Comparison of ENCODE assay signal across 8 cellular contexts in the genomic region with DNA sequence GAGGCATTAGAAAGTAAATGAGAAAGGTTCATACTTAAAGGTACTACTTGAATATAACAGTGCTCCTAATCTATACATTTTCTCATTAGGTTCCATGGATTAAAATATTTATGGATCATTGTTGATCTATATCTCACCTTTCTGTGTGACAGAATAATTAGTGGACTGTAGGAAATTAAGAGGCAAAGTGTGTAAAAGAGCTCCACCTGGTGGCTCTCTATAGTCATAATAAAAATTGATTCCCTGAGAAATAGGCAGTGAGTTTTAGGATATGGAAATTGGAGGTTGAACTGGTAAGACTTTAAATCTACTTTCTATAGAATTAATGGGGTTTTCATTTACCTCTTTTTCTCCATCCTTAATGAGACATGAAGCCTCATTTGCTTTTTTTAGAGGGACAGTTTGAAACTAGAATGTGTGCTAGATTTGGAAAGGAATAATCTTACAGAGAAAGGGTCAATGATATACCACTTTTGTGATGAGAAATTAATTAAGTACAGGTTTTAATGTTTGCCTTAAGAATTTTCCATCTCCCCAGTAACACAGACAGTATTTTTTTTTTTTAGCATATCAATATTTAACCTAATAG. TPM values are rescaled to one million over a fixed set of nuclear protein-coding genes. Genes with fewer than 3 reads are reported as not detected.
DNase-seq lines count a peak whose midpoint lies in the region; ATAC-seq, FAIRE-seq and TF ChIP-seq lines count a peak whose summit lies in the region.

No MANE protein-coding gene starts in this region.

- H3K27me3 Mint-ChIP-seq in activated T-cell treated with anti-CD3 and anti-CD28 coated beads, Interleukin-2, amount 50 U/mL, for 24 hours: no peaks in the 10 kb centered on the region
- H3K27me3 Mint-ChIP-seq in activated T-cell treated with anti-CD3 and anti-CD28 coated beads, Interleukin-2, amount 50 U/mL, for 4 hours (ENCODE audit: low read depth): no peaks in the 10 kb centered on the region

- peaks cover 52% of the 10 kb centered on the region for H3K36me3 Mint-ChIP-seq in activated T-cell treated with anti-CD3 and anti-CD28 coated beads, Interleukin-2, amount 50 U/mL, for 24 hours (ENCODE audit: low read depth)
- peaks cover 46% of the 10 kb centered on the region for H3K36me3 Mint-ChIP-seq in activated T-cell treated with anti-CD3 and anti-CD28 coated beads, Interleukin-2, amount 50 U/mL, for 4 hours (ENCODE audit: insufficient read depth)

- DNase-seq in activated T-cell treated with anti-CD3 and anti-CD28 coated beads, Interleukin-2, amount 50 U/mL, for 24 hours: no peak
- DNase-seq in activated T-cell treated with anti-CD3 and anti-CD28 coated beads, Interleukin-2, amount 50 U/mL, for 4 hours: no peak
- DNase-seq in RCC 7860 (ENCODE audit: low spot score) (no peak), fibroblast of mammary gland (ENCODE audit: low read depth) (peak; percentile 32), spleen (no peak), middle frontal gyrus (ENCODE audit: extremely low spot score, low spot score) (no peak)

- peak overlapping the region in 1 of 8 donors; percentile 7 for H3K27ac ChIP-seq in spleen

- TF ChIP-seq POLR2A in spleen (IDR thresholded peaks at IDR 0.05): no peak

- intact Hi-C loops in spleen (cut with DNase I; ENCODE audit: low total_unique reads): no loop called here

- FAIRE-seq in RCC 7860 (lab: Jason Lieb, UNC): peak; percentile 57

- no peaks in the 10 kb centered on the region for H3K27me3 ChIP-seq in spleen (replicated peaks in 1 of 7)

- ATAC-seq in activated T-cell treated with anti-CD3 and anti-CD28 coated beads, Interleukin-2, amount 50 U/mL, for 4 hours: no peak
- ATAC-seq in HG02840 (IDR thresholded peaks at IDR 0.05; ENCODE audit: low FRiP score, unreplicated experiment): peak; percentile 65
- ATAC-seq in HG03571 (IDR thresholded peaks at IDR 0.05; ENCODE audit: unreplicated experiment): no peak

- no peak overlapping the region for H3K4me3 Mint-ChIP-seq in activated T-cell treated with anti-CD3 and anti-CD28 coated beads, Interleukin-2, amount 50 U/mL, for 24 hours
- no peak overlapping the region for H3K4me3 Mint-ChIP-seq in activated T-cell treated with anti-CD3 and anti-CD28 coated beads, Interleukin-2, amount 50 U/mL, for 4 hours

- H3K4me1 ChIP-seq in spleen: peaks cover 0 to 20% (median 5%) of the 10 kb centered on the region in 6 donors

- H3K4me3 ChIP-seq in fibroblast of mammary gland (ENCODE audit: control insufficient read depth, low read depth, low read length) (no peak overlapping the region), spleen (no peak overlapping the region)

- no peaks in the 10 kb centered on the region for H3K9me3 Mint-ChIP-seq in activated T-cell treated with anti-CD3 and anti-CD28 coated beads, Interleukin-2, amount 50 U/mL, for 24 hours
- no peaks in the 10 kb centered on the region for H3K9me3 Mint-ChIP-seq in activated T-cell treated with anti-CD3 and anti-CD28 coated beads, Interleukin-2, amount 50 U/mL, for 4 hours

- peaks cover 8% of the 10 kb centered on the region for H3K4me1 Mint-ChIP-seq in activated T-cell treated with anti-CD3 and anti-CD28 coated beads, Interleukin-2, amount 50 U/mL, for 24 hours (ENCODE audit: low read depth)
- H3K4me1 Mint-ChIP-seq in activated T-cell treated with anti-CD3 and anti-CD28 coated beads, Interleukin-2, amount 50 U/mL, for 4 hours (ENCODE audit: low read depth): peaks cover 6% of the 10 kb centered on the region

- peak; percentile 69 for TF ChIP-seq CTCF in fibroblast of mammary gland (conservative IDR thresholded peaks at IDR 0.05; ENCODE audit: control insufficient read depth, insufficient read depth, low read depth, low read length)
- peak; percentile 4 to 73 (median 55) for TF ChIP-seq CTCF in spleen (IDR thresholded peaks at IDR 0.05 in 8 of 11, conservative IDR thresholded peaks at IDR 0.05 in 3 of 11)

- peak overlapping the region; percentile 53 for H3K27ac Mint-ChIP-seq in activated T-cell treated with anti-CD3 and anti-CD28 coated beads, Interleukin-2, amount 50 U/mL, for 24 hours

- H3K9me3 ChIP-seq in spleen: no peaks in the 10 kb centered on the region

- peaks cover 3 to 100% (median 71%) of the 10 kb centered on the region in 6 donors for H3K36me3 ChIP-seq in spleen

RNA-seq across cellular contexts. Expression of gene DERA, which starts 11.8 kb away (rescaled TPM):
- total RNA-seq in activated T-cell treated with anti-CD3 and anti-CD28 coated beads, Interleukin-2, amount 50 U/mL, for 4 hours: 10 to 100 TPM in 1 of 3 donors, 1 to 10 TPM in 2; 6.8 to 10.4 (median 7.0) TPM
- 10 to 100 TPM; 21.5 to 35.4 (median 28.1) TPM for total RNA-seq in spleen
- 10 to 100 TPM; 14.5 to 22.0 (median 20.3) TPM for polyA plus RNA-seq in spleen

RNA-seq across cellular contexts. Expression of gene STRAP, which starts 17.2 kb away (rescaled TPM):
- total RNA-seq in activated T-cell treated with anti-CD3 and anti-CD28 coated beads, Interleukin-2, amount 50 U/mL, for 4 hours: 100 to 1,000 TPM; 209 to 233 (median 217) TPM
- total RNA-seq in spleen: 10 to 100 TPM; 41.9 to 60.0 (median 56.0) TPM
- 10 to 100 TPM; 55.9 to 68.8 (median 65.1) TPM for polyA plus RNA-seq in spleen
